ENCODE assay signal across 1 cellular context in the genomic region with DNA sequence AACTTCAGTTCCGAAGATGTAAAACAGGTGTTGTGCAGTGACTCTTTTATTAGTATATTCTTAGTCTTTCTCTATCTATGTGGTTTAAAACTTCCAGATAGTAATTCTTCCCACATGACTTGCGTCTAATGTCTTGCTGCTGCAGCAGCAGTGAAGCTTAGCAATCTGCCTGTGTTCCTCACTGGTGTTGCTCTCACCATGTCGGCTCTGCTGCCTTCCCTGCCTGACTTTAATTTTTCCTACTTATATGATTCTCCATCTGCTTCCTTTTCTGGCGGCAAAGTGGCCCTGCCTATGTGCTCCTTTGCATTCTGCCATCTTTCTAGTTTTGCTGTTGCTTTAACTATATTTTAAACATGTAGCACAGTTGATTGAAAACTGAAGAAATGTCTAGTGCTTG.
TF ChIP-seq lines count a peak whose summit lies in the region.

No MANE protein-coding gene starts in this region.

TF ChIP-seq in GM23338, 12 proteins besides CTCF, POLR2A, EP300 and RAD21 (continued from another document):
- TF ChIP-seq, protein P1, sequence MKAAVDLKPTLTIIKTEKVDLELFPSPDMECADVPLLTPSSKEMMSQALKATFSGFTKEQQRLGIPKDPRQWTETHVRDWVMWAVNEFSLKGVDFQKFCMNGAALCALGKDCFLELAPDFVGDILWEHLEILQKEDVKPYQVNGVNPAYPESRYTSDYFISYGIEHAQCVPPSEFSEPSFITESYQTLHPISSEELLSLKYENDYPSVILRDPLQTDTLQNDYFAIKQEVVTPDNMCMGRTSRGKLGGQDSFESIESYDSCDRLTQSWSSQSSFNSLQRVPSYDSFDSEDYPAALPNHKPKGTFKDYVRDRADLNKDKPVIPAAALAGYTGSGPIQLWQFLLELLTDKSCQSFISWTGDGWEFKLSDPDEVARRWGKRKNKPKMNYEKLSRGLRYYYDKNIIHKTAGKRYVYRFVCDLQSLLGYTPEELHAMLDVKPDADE (IDR thresholded peaks at IDR 0.05) = no peak
- no peak for TF ChIP-seq STAT1 (IDR thresholded peaks at IDR 0.05; ENCODE audit: unreplicated experiment)
